In the genomic region with DNA sequence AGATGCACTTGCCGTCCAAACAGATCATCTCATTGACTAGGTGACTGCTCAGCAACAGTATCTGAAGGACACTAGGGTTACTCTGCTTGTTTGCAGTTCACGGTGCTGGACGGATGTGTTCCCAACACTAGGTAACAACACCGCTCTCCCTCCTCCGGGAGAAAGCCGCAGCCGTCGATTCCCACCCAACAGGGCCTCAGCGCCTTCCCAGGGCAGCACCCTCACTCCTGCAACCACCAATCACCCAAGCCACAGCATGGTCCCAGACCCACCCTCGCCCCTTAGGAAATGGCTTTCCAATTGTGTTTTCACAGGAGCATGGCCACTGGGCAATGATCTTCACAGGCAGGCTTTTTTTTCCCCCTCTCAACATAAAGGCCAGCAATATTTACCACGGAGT, we compare ENCODE assay signal across 8 cellular contexts. TPM values are rescaled to one million over a fixed set of nuclear protein-coding genes. Genes with fewer than 3 reads are reported as not detected.
DNase-seq lines count a peak whose midpoint lies in the region; ATAC-seq and TF ChIP-seq lines count a peak whose summit lies in the region.

No MANE protein-coding gene starts in this region.

- H2BK12ac ChIP-seq in trophoblast cell (ENCODE audit: low read length) = no peak overlapping the region

- no peak overlapping the region for H4K12ac ChIP-seq in trophoblast cell (ENCODE audit: low read depth, low read length)

- peaks cover 5% of the 10 kb centered on the region for H3K9me3 Mint-ChIP-seq in Calu3 (ENCODE audit: low read depth, unreplicated experiment)

- H3K18ac ChIP-seq in trophoblast cell (ENCODE audit: low read length) = no peak overlapping the region

- WGBS in trophoblast cell (ENCODE audit: extremely low coverage, insufficient coverage, insufficient read length) = no CpG with 5 or more reads among the region's 11 CpGs

- H3K9me3 ChIP-seq in OCI-LY1 (ENCODE audit: low read length) (no peaks in the 10 kb centered on the region), trophoblast cell (ENCODE audit: insufficient read depth, low read depth, low read length) (peaks cover 2% of the 10 kb centered on the region)

- H3K27ac ChIP-seq in OCI-LY1 (ENCODE audit: low read depth, low read length, poor library complexity, severe bottlenecking) (no peak overlapping the region), trophoblast cell (ENCODE audit: low read depth, low read length) (no peak overlapping the region)

- H4K8ac ChIP-seq in trophoblast cell (ENCODE audit: low read depth, low read length) = no peak overlapping the region

- peaks cover 10% of the 10 kb centered on the region for H3K36me3 Mint-ChIP-seq in Calu3 (ENCODE audit: insufficient read depth, unreplicated experiment)

- no peak overlapping the region for H2BK120ac ChIP-seq in trophoblast cell (ENCODE audit: insufficient read depth, low read length, poor library complexity)

- no peak overlapping the region for H3K9ac ChIP-seq in OCI-LY1 (ENCODE audit: low read length)
- H3K9ac ChIP-seq in trophoblast cell (ENCODE audit: low read length) = no peak overlapping the region

- intact Hi-C loops in Calu3 (cut with micrococcal nuclease; ENCODE audit: unreplicated experiment) = loop anchor here (2.0 kb wide), 1 partner anchor 39 kb away; no protein-coding TSS in a partner anchor

- no peaks in the 10 kb centered on the region for H4K20me1 ChIP-seq in OCI-LY1 (ENCODE audit: insufficient read depth, low read length)

- H3K27me3 Mint-ChIP-seq in Calu3 (ENCODE audit: unreplicated experiment) = no peaks in the 10 kb centered on the region

- peaks cover 3% of the 10 kb centered on the region for H3K79me1 ChIP-seq in trophoblast cell (ENCODE audit: low read length)

- H3K4ac ChIP-seq in trophoblast cell (ENCODE audit: low read depth, low read length) = no peak overlapping the region

- H3K4me2 ChIP-seq in OCI-LY1 (ENCODE audit: low read length) = no peak overlapping the region
- peak overlapping the region; percentile 66 for H3K4me2 ChIP-seq in trophoblast cell (ENCODE audit: low read length)

- ATAC-seq in GM19324 (IDR thresholded peaks at IDR 0.05; ENCODE audit: low FRiP score, unreplicated experiment) (no peak), HG02571 (IDR thresholded peaks at IDR 0.05; ENCODE audit: unreplicated experiment) (no peak), HG03432 (IDR thresholded peaks at IDR 0.05; ENCODE audit: unreplicated experiment) (no peak)

- H3K27ac Mint-ChIP-seq in Calu3 (ENCODE audit: unreplicated experiment) = no peak overlapping the region

- DNase-seq in Calu3 = no peak
- DNase-seq in epithelial cell of esophagus (ENCODE audit: low read depth) = no peak
- no peak for DNase-seq in trophoblast cell
- no peak for DNase-seq in GM20000 (ENCODE audit: low spot score)

- H3K4me1 ChIP-seq in OCI-LY1 (ENCODE audit: insufficient read depth, low read length, severe bottlenecking) (no peaks in the 10 kb centered on the region), trophoblast cell (ENCODE audit: control insufficient read depth in 1 of 2, insufficient read depth in 2 of 2, low read length in 2 of 2) (peaks cover 3 to 15% of the 10 kb centered on the region in 2 experiments)

- no peak overlapping the region for H2AFZ ChIP-seq in OCI-LY1 (ENCODE audit: low read length)
- H2AFZ ChIP-seq in trophoblast cell (ENCODE audit: insufficient read depth, low read length, poor library complexity) = no peak overlapping the region

- H3K14ac ChIP-seq in trophoblast cell (ENCODE audit: low read length) = no peak overlapping the region

- peaks cover 56% of the 10 kb centered on the region for H3K4me1 Mint-ChIP-seq in Calu3 (ENCODE audit: low read depth, unreplicated experiment)

- peak overlapping the region; percentile 55 for H3K4me3 ChIP-seq in OCI-LY1 (ENCODE audit: low read depth, low read length, poor library complexity, severe bottlenecking)
- peak overlapping the region; percentile 49 for H3K4me3 ChIP-seq in epithelial cell of esophagus (ENCODE audit: low read length)
- H3K4me3 ChIP-seq in trophoblast cell (ENCODE audit: low read depth, low read length) = no peak overlapping the region

- H3K23ac ChIP-seq in trophoblast cell (ENCODE audit: low read length) = no peak overlapping the region

- BruUV-seq in Calu3 (replicated peaks; lab: Mats Ljungman, UMichigan) = no TSS peak

- H3K4me3 Mint-ChIP-seq in Calu3 (ENCODE audit: low read depth, unreplicated experiment) = peak overlapping the region; percentile 75

- no peak overlapping the region for H4K91ac ChIP-seq in trophoblast cell (ENCODE audit: low read depth, low read length)

- TF ChIP-seq CTCF in Calu3 (IDR thresholded peaks at IDR 0.05; ENCODE audit: unreplicated experiment) = no peak
- TF ChIP-seq CTCF in OCI-LY1 (IDR thresholded peaks at IDR 0.05; ENCODE audit: low read length) = no peak
- no peak for TF ChIP-seq CTCF in epithelial cell of esophagus (IDR thresholded peaks at IDR 0.05; ENCODE audit: insufficient read depth, low read depth, low read length, missing control alignments)
- no peak for TF ChIP-seq CTCF in GM20000 (IDR thresholded peaks at IDR 0.05; ENCODE audit: extremely low read depth, missing control alignments)

- H3K27me3 ChIP-seq in OCI-LY1 (ENCODE audit: insufficient read depth, low read length) (peaks cover 10% of the 10 kb centered on the region), trophoblast cell (ENCODE audit: insufficient read depth, low read length) (no peaks in the 10 kb centered on the region)

- H2BK5ac ChIP-seq in trophoblast cell (ENCODE audit: low read depth, low read length, poor library complexity) = no peak overlapping the region

- H3K9me2 ChIP-seq in OCI-LY1 (ENCODE audit: low read depth, low read length) = no peaks in the 10 kb centered on the region

- H2AK5ac ChIP-seq in trophoblast cell (ENCODE audit: low read length) = no peak overlapping the region

- CTCF ChIA-PET in Calu3 (lab: Charles Lee) = interaction anchor here (0.6 to 3.5 kb wide), 3 partner anchors 9 to 694 kb away, joined by 3 to 26 read pairs (median 4); no protein-coding TSS in a partner anchor

- H3F3A ChIP-seq in OCI-LY1 (ENCODE audit: insufficient read depth, low read length) = no peaks in the 10 kb centered on the region

- H3K36me3 ChIP-seq in OCI-LY1 (ENCODE audit: insufficient read depth, low read length) (no peaks in the 10 kb centered on the region), trophoblast cell (ENCODE audit: control insufficient read depth in 1 of 2, insufficient read depth in 2 of 2, low read length in 2 of 2) (no peaks in the 10 kb centered on the region)

- H3K79me2 ChIP-seq in OCI-LY1 (ENCODE audit: insufficient read depth, low read length) (no peaks in the 10 kb centered on the region), trophoblast cell (ENCODE audit: control insufficient read depth, insufficient read depth, low read length, poor library complexity) (no peaks in the 10 kb centered on the region)

RNA-seq across cellular contexts. Expression of a gene that starts 0.8 kb away (rescaled TPM):
- total RNA-seq in Calu3 (2022) = 11.7 and 17.3 TPM in 2 replicates
- polyA plus RNA-seq in trophoblast cell (2013) = 0.31 and 0.34 TPM in 2 replicates
